ENCODE assay signal across 12 cellular contexts in the genomic region with DNA sequence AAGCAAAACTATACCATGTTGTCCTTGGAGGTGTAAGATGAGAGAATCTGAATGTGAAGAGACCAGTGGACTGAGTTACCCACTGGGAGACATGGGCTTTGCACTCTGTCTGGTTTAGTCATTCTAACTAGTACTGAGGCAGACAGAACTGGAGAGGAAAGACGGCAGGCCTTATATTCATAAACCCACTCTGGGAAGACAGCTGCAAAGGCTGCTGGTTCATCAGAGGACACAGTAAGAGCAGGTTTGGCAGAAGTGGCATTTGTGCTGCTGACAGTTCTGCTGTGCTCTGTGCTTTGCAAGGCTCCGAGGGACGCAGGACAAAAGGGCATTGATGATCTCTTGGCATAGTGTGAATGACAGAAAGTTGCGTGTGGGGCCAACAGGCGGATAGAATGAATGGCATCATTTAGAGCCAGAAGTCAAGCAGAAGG.
DNase-seq lines count a peak whose midpoint lies in the region; ATAC-seq, FAIRE-seq and TF ChIP-seq lines count a peak whose summit lies in the region.
"Had no signal": no experiment of that assay in that cellular context is flagged by ENCODE, and none has a peak within 500 bp of the region (broad histone marks: within the 10 kb centered on the region; RNA-seq: fewer than 3 reads in every experiment).

No MANE protein-coding gene starts in this region.

- no peak for ATAC-seq in HG03521 (IDR thresholded peaks at IDR 0.05; ENCODE audit: unreplicated experiment)
- no peak for ATAC-seq in stimulated activated effector memory CD8-positive, alpha-beta T cell treated with anti-CD3 and anti-CD28 coated beads, Interleukin-12 subunit alpha, Interleukin-12 subunit beta, amount 100 ng/mL, for 72 hours
- ATAC-seq: mucosa of descending colon had no signal

- H3K27ac ChIP-seq in SJSA1 (peak overlapping the region; percentile 52), neural progenitor cell (no peak overlapping the region), Peyer's patch (peak overlapping the region in 1 of 4 donors; percentile 32)

- TF ChIP-seq CTCF in neural progenitor cell (IDR thresholded peaks at IDR 0.05) = no peak
- no peak for TF ChIP-seq CTCF in Peyer's patch (IDR thresholded peaks at IDR 0.05)

- H3K9me3 ChIP-seq in SJSA1 (replicated peaks) (no peaks in the 10 kb centered on the region), neural progenitor cell (ENCODE audit: low read depth) (no peaks in the 10 kb centered on the region), Peyer's patch (no peaks in the 10 kb centered on the region)
- H3K9me3 ChIP-seq: mucosa of descending colon had no signal

- no peak overlapping the region for H3K27ac Mint-ChIP-seq in neural progenitor cell
- H3K27ac Mint-ChIP-seq in stimulated activated effector memory CD8-positive, alpha-beta T cell treated with anti-CD3 and anti-CD28 coated beads, Interleukin-12 subunit alpha, Interleukin-12 subunit beta, amount 100 ng/mL, for 72 hours = no peak overlapping the region

- H3K4me2 ChIP-seq in neural progenitor cell = no peak overlapping the region

- no peak for TF ChIP-seq POLR2A in Peyer's patch (IDR thresholded peaks at IDR 0.05)

- H3K27me3 ChIP-seq in SJSA1 (replicated peaks) (no peaks in the 10 kb centered on the region), neural progenitor cell (no peaks in the 10 kb centered on the region), Peyer's patch (no peaks in the 10 kb centered on the region)

- DNase-seq in A172 (ENCODE audit: low spot score) (peak; percentile 7), SJSA1 (ENCODE audit: low read depth in 1 of 2, low spot score in 2 of 2) (peak in 1 of 2 experiments; percentile 50), frontal cortex (ENCODE audit: low spot score in 2 of 2) (peak; percentile 37 to 49), neural progenitor cell (ENCODE audit: low spot score) (peak; percentile 40), Peyer's patch (no peak), NCI-H1694 (lab: John Stamatoyannopoulos, UW) (no peak)
- DNase-seq in stimulated activated effector memory CD8-positive, alpha-beta T cell treated with anti-CD3 and anti-CD28 coated beads, Interleukin-12 subunit alpha, Interleukin-12 subunit beta, amount 100 ng/mL, for 72 hours (ENCODE audit: low spot score in 2 of 2) = no peak
- DNase-seq: activated T-cell treated with anti-CD3 and anti-CD28 coated beads for 4 hours; effector CD4-positive, alpha-beta T cell; mucosa of descending colon; NCI-H2227 treated with DMSO at 0.1 percent for 48 hours had no signal

- peak; percentile 94 for FAIRE-seq in frontal cortex (lab: Jason Lieb, UNC)

- peaks cover 11% of the 10 kb centered on the region for H3K4me1 Mint-ChIP-seq in neural progenitor cell
- no peaks in the 10 kb centered on the region for H3K4me1 Mint-ChIP-seq in stimulated activated effector memory CD8-positive, alpha-beta T cell treated with anti-CD3 and anti-CD28 coated beads, Interleukin-12 subunit alpha, Interleukin-12 subunit beta, amount 100 ng/mL, for 72 hours

- H3K27me3 Mint-ChIP-seq in neural progenitor cell (ENCODE audit: insufficient read depth, low read depth) = no peaks in the 10 kb centered on the region

- no peaks in the 10 kb centered on the region for H3F3A ChIP-seq in neural progenitor cell (ENCODE audit: low read depth)

- no peaks in the 10 kb centered on the region for H3K79me2 ChIP-seq in neural progenitor cell (ENCODE audit: low read depth)

- H3K4me3 Mint-ChIP-seq in neural progenitor cell = no peak overlapping the region
- H3K4me3 Mint-ChIP-seq in stimulated activated effector memory CD8-positive, alpha-beta T cell treated with anti-CD3 and anti-CD28 coated beads, Interleukin-12 subunit alpha, Interleukin-12 subunit beta, amount 100 ng/mL, for 72 hours = no peak overlapping the region

- no peaks in the 10 kb centered on the region for H3K36me3 Mint-ChIP-seq in neural progenitor cell
- no peaks in the 10 kb centered on the region for H3K36me3 Mint-ChIP-seq in stimulated activated effector memory CD8-positive, alpha-beta T cell treated with anti-CD3 and anti-CD28 coated beads, Interleukin-12 subunit alpha, Interleukin-12 subunit beta, amount 100 ng/mL, for 72 hours

- H3K36me3 ChIP-seq in SJSA1 (no peaks in the 10 kb centered on the region), neural progenitor cell (no peaks in the 10 kb centered on the region), Peyer's patch (no peaks in the 10 kb centered on the region)

- H3K4me1 ChIP-seq in SJSA1 (replicated peaks) = peaks cover 68% of the 10 kb centered on the region
- H3K4me1 ChIP-seq in neural progenitor cell = peaks cover 8% of the 10 kb centered on the region
- H3K4me1 ChIP-seq in Peyer's patch = peaks cover 0 to 8% (median 2%) of the 10 kb centered on the region in 4 donors

- no peak overlapping the region for H3K9ac ChIP-seq in neural progenitor cell

- H3K4me3 ChIP-seq in SJSA1 (peak overlapping the region; percentile 1; the same call in 1 of the 2 replicates), neural progenitor cell (no peak overlapping the region), Peyer's patch (no peak overlapping the region)
- H3K4me3 ChIP-seq: mucosa of descending colon had no signal

- H3K9me3 Mint-ChIP-seq in neural progenitor cell = no peaks in the 10 kb centered on the region
- no peaks in the 10 kb centered on the region for H3K9me3 Mint-ChIP-seq in stimulated activated effector memory CD8-positive, alpha-beta T cell treated with anti-CD3 and anti-CD28 coated beads, Interleukin-12 subunit alpha, Interleukin-12 subunit beta, amount 100 ng/mL, for 72 hours

- H2AFZ ChIP-seq in neural progenitor cell (replicated peaks) = no peak overlapping the region

- H4K20me1 ChIP-seq in neural progenitor cell (ENCODE audit: low read depth) = no peaks in the 10 kb centered on the region

Comparison
In these comparisons a context has a peak if more than half of its experiments do, and no peak if none do; other contexts are left out.
1. DNase-seq: peak in A172 (single experiment), frontal cortex (2 of 2) and neural progenitor cell (single experiment); none in Peyer's patch (0 of 3), NCI-H1694 (single experiment) and stimulated activated effector memory CD8-positive, alpha-beta T cell treated with anti-CD3 and anti-CD28 coated beads, Interleukin-12 subunit alpha, Interleukin-12 subunit beta, amount 100 ng/mL, for 72 hours (0 of 2).